ENCODE assay signal across 10 cellular contexts in the genomic region with DNA sequence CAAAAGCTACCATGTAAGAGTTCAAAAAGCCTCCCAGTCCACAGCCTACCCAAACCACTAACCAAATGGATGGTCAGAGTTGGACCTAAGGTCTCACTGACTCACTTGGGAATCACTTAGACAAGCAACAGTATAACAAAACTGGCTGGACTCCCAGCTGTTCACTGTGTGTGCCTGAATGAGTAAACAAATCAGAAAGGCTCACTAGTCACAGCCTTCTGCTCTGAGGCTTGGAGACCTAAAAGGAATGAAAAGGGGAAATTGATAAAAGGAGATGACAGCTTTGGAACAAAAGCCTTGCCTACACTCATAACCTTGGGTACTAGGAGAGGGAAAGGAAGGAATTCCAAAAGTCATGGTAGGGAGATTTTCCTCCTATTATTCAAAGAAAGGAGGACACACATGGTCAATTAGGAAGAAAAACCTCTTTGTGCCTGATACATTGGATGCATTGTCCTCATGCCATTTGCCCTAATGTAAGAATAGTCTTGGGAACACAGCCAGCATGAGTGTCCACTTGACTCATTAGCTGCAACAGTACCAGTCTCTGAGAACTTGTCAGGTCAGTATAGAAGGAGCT.
DNase-seq lines count a peak whose midpoint lies in the region; FAIRE-seq and TF ChIP-seq lines count a peak whose summit lies in the region.
"Had no signal": no experiment of that assay in that cellular context is flagged by ENCODE, and none has a peak within 500 bp of the region (broad histone marks: within the 10 kb centered on the region; RNA-seq: fewer than 3 reads in every experiment).

No MANE protein-coding gene starts in this region.

- H3K9me3 ChIP-seq in endodermal cell (ENCODE audit: control insufficient read depth, low read length) (no peaks in the 10 kb centered on the region), small intestine (ENCODE audit: control insufficient read depth, low read depth) (no peaks in the 10 kb centered on the region)

- H3K27me3 Mint-ChIP-seq in endodermal cell (ENCODE audit: insufficient read depth) (no peaks in the 10 kb centered on the region), immature natural killer cell (ENCODE audit: low read depth in 3 of 3) (peaks cover 0 to 4% (median 3%) of the 10 kb centered on the region in 3 donors)

- H3K36me3 Mint-ChIP-seq in endodermal cell (ENCODE audit: low read depth) (no peaks in the 10 kb centered on the region), immature natural killer cell (no peaks in the 10 kb centered on the region)
- H3K36me3 Mint-ChIP-seq: activated CD4-positive, alpha-beta memory T cell treated with anti-CD3 and anti-CD28 coated beads for 36 hours; memory B cell had no signal

- TF ChIP-seq CTCF in BJ (IDR thresholded peaks at IDR 0.05; ENCODE audit: insufficient read depth, low read depth, low read length) (no peak), endodermal cell (conservative IDR thresholded peaks at IDR 0.05) (no peak)

- DNase-seq in BJ (ENCODE audit: low read depth), result peak; percentile 93
- peak; percentile 36 for DNase-seq in NCI-H2196 (lab: John Stamatoyannopoulos, UW; ENCODE audit: unreplicated experiment)
- no peak for DNase-seq in endodermal cell
- DNase-seq in middle frontal gyrus (ENCODE audit: extremely low spot score, low spot score), result peak; percentile 81
- DNase-seq in GF-D8 (lab: John Stamatoyannopoulos, UW), result no peak
- no peak for DNase-seq in NCI-H2227 treated with DMSO at 0.1 percent for 48 hours (lab: John Stamatoyannopoulos, UW)
- DNase-seq in small intestine, result no peak
- DNase-seq in immature natural killer cell, result no peak
- DNase-seq: activated CD4-positive, alpha-beta memory T cell treated with anti-CD3 and anti-CD28 coated beads for 36 hours had no signal

- no peak overlapping the region for H3K9ac ChIP-seq in endodermal cell (ENCODE audit: extremely low read depth, low read length, poor library complexity, severe bottlenecking)

- H3K4me1 Mint-ChIP-seq in endodermal cell (peaks cover 9% of the 10 kb centered on the region), immature natural killer cell (no peaks in the 10 kb centered on the region)
- H3K4me1 Mint-ChIP-seq: memory B cell had no signal

- H3K4me1 ChIP-seq in endodermal cell (ENCODE audit: control insufficient read depth, insufficient read depth, low read length), result no peaks in the 10 kb centered on the region
- H3K4me1 ChIP-seq in small intestine (ENCODE audit: control insufficient read depth in 2 of 2, insufficient read depth in 1 of 2, low read depth in 1 of 2, low read length in 1 of 2), result no peaks in the 10 kb centered on the region

- no peak overlapping the region for H3K4me3 Mint-ChIP-seq in endodermal cell
- H3K4me3 Mint-ChIP-seq in immature natural killer cell, result no peak overlapping the region
- H3K4me3 Mint-ChIP-seq: activated CD4-positive, alpha-beta memory T cell treated with anti-CD3 and anti-CD28 coated beads for 36 hours; memory B cell had no signal

- H3K36me3 ChIP-seq in BJ (ENCODE audit: control insufficient read depth, insufficient read depth, low read length), result no peaks in the 10 kb centered on the region
- no peaks in the 10 kb centered on the region for H3K36me3 ChIP-seq in endodermal cell (ENCODE audit: control insufficient read depth, insufficient read depth, low read length)
- H3K36me3 ChIP-seq in small intestine (ENCODE audit: control insufficient read depth in 2 of 2, insufficient read depth in 2 of 2, low read length in 2 of 2), result no peaks in the 10 kb centered on the region

- CTCF ChIA-PET in BJ (lab: Yijun Ruan, JAX), result interaction anchor here (1.0 to 1.3 kb wide), 4 partner anchors 37 to 221 kb away, joined by 3 to 4 read pairs (median 3); no protein-coding TSS in a partner anchor

- no peaks in the 10 kb centered on the region for H3K9me3 Mint-ChIP-seq in endodermal cell
- peaks cover 0 to 2% (median 0%) of the 10 kb centered on the region in 6 donors for H3K9me3 Mint-ChIP-seq in immature natural killer cell
- H3K9me3 Mint-ChIP-seq: activated CD4-positive, alpha-beta memory T cell treated with anti-CD3 and anti-CD28 coated beads for 36 hours; memory B cell had no signal

- no peak for FAIRE-seq in small intestine (lab: Jason Lieb, UNC)

- H3K4me3 ChIP-seq in BJ (ENCODE audit: low read depth, low read length) (no peak overlapping the region), endodermal cell (ENCODE audit: low read length) (no peak overlapping the region), small intestine (ENCODE audit: low read depth in 1 of 2, low read length in 2 of 2) (no peak overlapping the region)

- H3K27ac Mint-ChIP-seq in endodermal cell (no peak overlapping the region), immature natural killer cell (no peak overlapping the region)
- H3K27ac Mint-ChIP-seq: activated CD4-positive, alpha-beta memory T cell treated with anti-CD3 and anti-CD28 coated beads for 36 hours; memory B cell had no signal

- POLR2A ChIA-PET in BJ (lab: Charles Lee), result interaction anchor here (0.6 to 1.1 kb wide), 2 partner anchors 10 to 39 kb away, joined by 3 read pairs; no protein-coding TSS in a partner anchor

- H3K27me3 ChIP-seq in BJ (ENCODE audit: control insufficient read depth, insufficient read depth, low read length), result no peaks in the 10 kb centered on the region
- no peaks in the 10 kb centered on the region for H3K27me3 ChIP-seq in endodermal cell (ENCODE audit: control insufficient read depth, insufficient read depth, low read length, poor library complexity, severe bottlenecking)
- peaks cover 0 to 1% of the 10 kb centered on the region in 2 donors for H3K27me3 ChIP-seq in small intestine (ENCODE audit: control insufficient read depth in 2 of 2, insufficient read depth in 2 of 2, low read length in 2 of 2)

- H3K27ac ChIP-seq in endodermal cell (ENCODE audit: low read depth, low read length) (peak overlapping the region; percentile 93), small intestine (ENCODE audit: low read depth in 1 of 2, low read length in 1 of 2) (no peak overlapping the region)

Comparison
In these comparisons a context has a peak if more than half of its experiments do, and no peak if none do; other contexts are left out.
1. DNase-seq: peak in BJ (single experiment), NCI-H2196 (single experiment) and middle frontal gyrus (single experiment); none in endodermal cell (single experiment), GF-D8 (single experiment), NCI-H2227 treated with DMSO at 0.1 percent for 48 hours (single experiment), small intestine (single experiment) and immature natural killer cell (0 of 3).